ENCODE assay signal across 9 cellular contexts in the genomic region with DNA sequence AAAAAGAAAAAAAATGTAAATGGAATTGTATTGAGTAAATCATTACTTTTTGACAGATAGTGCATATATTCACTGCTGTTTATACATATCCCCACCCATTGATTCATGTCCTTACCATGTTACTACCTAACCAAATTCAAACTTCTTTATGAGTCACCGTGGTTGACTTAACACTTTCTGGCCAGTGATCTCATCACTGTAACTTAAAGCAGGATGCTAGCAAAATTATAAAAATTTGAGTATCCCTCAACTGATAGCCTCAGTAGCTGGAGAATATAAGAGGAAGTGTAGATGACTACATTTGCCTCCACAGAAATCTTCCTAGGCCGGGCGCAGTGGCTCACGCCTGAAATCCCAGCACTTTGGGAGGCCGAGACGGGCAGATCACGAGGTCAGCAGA. TPM values are rescaled to one million over a fixed set of nuclear protein-coding genes. Genes with fewer than 3 reads are reported as not detected.
DNase-seq lines count a peak whose midpoint lies in the region; ATAC-seq, FAIRE-seq and TF ChIP-seq lines count a peak whose summit lies in the region.
"Had no signal": no experiment of that assay in that cellular context is flagged by ENCODE, and none has a peak within 500 bp of the region (broad histone marks: within the 10 kb centered on the region; RNA-seq: fewer than 3 reads in every experiment).

No MANE protein-coding gene starts in this region.

- no peak overlapping the region for H3K9ac ChIP-seq in SK-N-SH

- peaks cover 36 to 58% of the 10 kb centered on the region in 2 experiments for H3K36me3 ChIP-seq in SK-N-SH (replicated peaks in 1 of 2; ENCODE audit: control insufficient read depth in 1 of 2, insufficient read depth in 2 of 2, low read length in 1 of 2)
- peaks cover 3 to 14% of the 10 kb centered on the region in 2 donors for H3K36me3 ChIP-seq in small intestine (ENCODE audit: control insufficient read depth in 2 of 2, insufficient read depth in 2 of 2, low read length in 2 of 2)

- H3K79me2 ChIP-seq in SK-N-SH (ENCODE audit: insufficient read depth), result peaks cover 80% of the 10 kb centered on the region

- TF ChIP-seq CTCF in SK-N-SH (IDR thresholded peaks at IDR 0.05), result no peak
- TF ChIP-seq CTCF in foreskin fibroblast (IDR thresholded peaks at IDR 0.05; ENCODE audit: low read depth, low read length), result no peak

- peaks cover 28% of the 10 kb centered on the region for H3F3A ChIP-seq in SK-N-SH (replicated peaks; ENCODE audit: insufficient read depth)

- H3K4me1 ChIP-seq in SK-N-SH (ENCODE audit: control insufficient read depth in 1 of 2, insufficient read depth in 2 of 2, low read depth in 1 of 2, low read length in 1 of 2) (peaks cover 5 to 6% of the 10 kb centered on the region in 2 experiments; a peak in 2 of 4 replicates), small intestine (ENCODE audit: control insufficient read depth in 2 of 2, insufficient read depth in 1 of 2, low read depth in 1 of 2, low read length in 1 of 2) (no peaks in the 10 kb centered on the region)

- CTCF ChIA-PET in SK-N-SH (lab: Yijun Ruan, JAX), result interaction anchor here (0.6 kb wide), 1 partner anchor 426 kb away, joined by 3 read pairs; no protein-coding TSS in a partner anchor

- peak; percentile 87 for ATAC-seq in HG02678 (IDR thresholded peaks at IDR 0.05; ENCODE audit: unreplicated experiment)
- ATAC-seq in HG03108 (IDR thresholded peaks at IDR 0.05; ENCODE audit: unreplicated experiment), result no peak

- no peak for FAIRE-seq in GM12891 (lab: Jason Lieb, UNC)
- no peak for FAIRE-seq in small intestine (lab: Jason Lieb, UNC)

- H3K27ac ChIP-seq in SK-N-SH (ENCODE audit: low read depth in 2 of 2, low read length in 1 of 2), result peak overlapping the region in 1 of 2 experiments; percentile 56; a peak in 2 of 4 replicates
- H3K27ac ChIP-seq in small intestine (ENCODE audit: low read depth in 1 of 2, low read length in 1 of 2), result no peak overlapping the region
- H3K27ac ChIP-seq: PC-9 had no signal

- peak overlapping the region; percentile 18; the same call in 1 of the 2 replicates for H3K4me2 ChIP-seq in SK-N-SH
- H3K4me2 ChIP-seq: PC-9 had no signal

- no peak for TF ChIP-seq RAD21 in SK-N-SH (IDR thresholded peaks at IDR 0.05; ENCODE audit: low read length)

- TF ChIP-seq EP300 in SK-N-SH (IDR thresholded peaks at IDR 0.05; ENCODE audit: borderline replicate concordance in 1 of 2, low read depth in 1 of 2, low read length in 1 of 2), result no peak

- DNase-seq in GM12891 (ENCODE audit: insufficient read length, low spot score) (no peak), SK-N-SH (no peak), foreskin fibroblast (peak; percentile 72 to 86), small intestine (no peak), NCI-H748 (lab: John Stamatoyannopoulos, UW; ENCODE audit: unreplicated experiment) (no peak), HuH-7 (ENCODE audit: low spot score) (no peak)

- H3K27me3 ChIP-seq in SK-N-SH (ENCODE audit: insufficient read depth), result no peaks in the 10 kb centered on the region
- no peaks in the 10 kb centered on the region for H3K27me3 ChIP-seq in small intestine (ENCODE audit: control insufficient read depth in 2 of 2, insufficient read depth in 2 of 2, low read length in 2 of 2)

- peaks cover 24% of the 10 kb centered on the region; the same call in 1 of the 2 replicates for H4K20me1 ChIP-seq in SK-N-SH (ENCODE audit: insufficient read depth)

- H3K4me3 ChIP-seq in SK-N-SH (ENCODE audit: low read depth in 2 of 2, low read length in 1 of 2) (no peak overlapping the region), foreskin fibroblast (ENCODE audit: low read depth in 1 of 2, low read length in 2 of 2) (no peak overlapping the region), small intestine (ENCODE audit: low read depth in 1 of 2, low read length in 2 of 2) (no peak overlapping the region)
- H3K4me3 ChIP-seq: PC-9 had no signal

- WGBS in SK-N-SH (ENCODE audit: low lambda C conversion rate), result 75% methylated on average over 7 of the region's 7 CpGs
- 87 to 93% (median 92%) methylated on average over 7 of the region's 7 CpGs for WGBS in small intestine, 3 donors

- H3K9me2 ChIP-seq in SK-N-SH, result no peaks in the 10 kb centered on the region

- H2AFZ ChIP-seq in SK-N-SH (ENCODE audit: low read depth), result no peak overlapping the region
- H2AFZ ChIP-seq: PC-9 had no signal

- no peaks in the 10 kb centered on the region for H3K9me3 ChIP-seq in SK-N-SH
- H3K9me3 ChIP-seq in small intestine (ENCODE audit: control insufficient read depth, low read depth), result no peaks in the 10 kb centered on the region

- POLR2A ChIA-PET in SK-N-SH (lab: Yijun Ruan, JAX), result no interaction called here

- TF ChIP-seq POLR2A in GM12891 (IDR thresholded peaks at IDR 0.05; ENCODE audit: low read depth, low read length), result no peak

TF ChIP-seq in GM12891, 5 proteins besides CTCF, POLR2A, EP300 and RAD21:
- TF ChIP-seq SPI1 (IDR thresholded peaks at IDR 0.05; ENCODE audit: low read depth, low read length) (peak; percentile 56), POLR2AphosphoS5 (IDR thresholded peaks at IDR 0.05; ENCODE audit: low read depth, low read length) (no peak)

TF ChIP-seq in SK-N-SH, 30 proteins besides CTCF, POLR2A, EP300 and RAD21:
- no peak for TF ChIP-seq GABPA (IDR thresholded peaks at IDR 0.05; ENCODE audit: low read depth)
- TF ChIP-seq FOSL2 (IDR thresholded peaks at IDR 0.05; ENCODE audit: borderline replicate concordance, low read depth), result peak; percentile 69; the same call in 1 of the 2 replicates
- TF ChIP-seq JUND (IDR thresholded peaks at IDR 0.05), result peak; percentile 53
- no peak for TF ChIP-seq EZH2phosphoT487 (IDR thresholded peaks at IDR 0.05; ENCODE audit: borderline replicate concordance, low read depth)
- TF ChIP-seq YY1 (IDR thresholded peaks at IDR 0.05; ENCODE audit: low read depth), result no peak
- TF ChIP-seq, protein P1, sequence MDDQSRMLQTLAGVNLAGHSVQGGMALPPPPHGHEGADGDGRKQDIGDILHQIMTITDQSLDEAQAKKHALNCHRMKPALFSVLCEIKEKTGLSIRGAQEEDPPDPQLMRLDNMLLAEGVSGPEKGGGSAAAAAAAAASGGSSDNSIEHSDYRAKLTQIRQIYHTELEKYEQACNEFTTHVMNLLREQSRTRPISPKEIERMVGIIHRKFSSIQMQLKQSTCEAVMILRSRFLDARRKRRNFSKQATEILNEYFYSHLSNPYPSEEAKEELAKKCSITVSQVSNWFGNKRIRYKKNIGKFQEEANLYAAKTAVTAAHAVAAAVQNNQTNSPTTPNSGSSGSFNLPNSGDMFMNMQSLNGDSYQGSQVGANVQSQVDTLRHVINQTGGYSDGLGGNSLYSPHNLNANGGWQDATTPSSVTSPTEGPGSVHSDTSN (IDR thresholded peaks at IDR 0.05), result no peak; the same call in 1 of the 2 replicates
- TF ChIP-seq TCF12 (IDR thresholded peaks at IDR 0.05), result peak; percentile 12; the same call in 1 of the 2 replicates
TF ChIP-seq in SK-N-SH: peak in this region for 3.

RNA-seq across cellular contexts. Expression of a gene that starts 13.4 kb away (rescaled TPM):
- polyA plus RNA-seq in GM12891 (2012; ENCODE audit: low read depth, missing spikeins), result 43.9 TPM
- polyA plus RNA-seq in SK-N-SH (2012; rRNA removed) (36.8 and 40.8 TPM in 2 replicates), small intestine (10 to 100 TPM; 11.4 to 22.7 (median 12.4) TPM)
- polyA plus RNA-seq in SK-N-SH (2012; cell fraction: cytosol; rRNA removed), result 34.9 and 36.3 TPM in 2 replicates
- polyA plus RNA-seq in SK-N-SH (2012; cell fraction: nucleus; rRNA removed), result 48.5 and 60.1 TPM in 2 replicates

RNA-seq across cellular contexts. Expression of a gene that starts 13.9 kb away (rescaled TPM):
- polyA plus RNA-seq in GM12891 (2012; ENCODE audit: low read depth, missing spikeins), result 3.8 TPM
- 0.95 and 1.4 TPM in 2 replicates for polyA plus RNA-seq in SK-N-SH (2012; rRNA removed)
- polyA plus RNA-seq in SK-N-SH (2012; cell fraction: cytosol; rRNA removed), result 1.2 and 1.5 TPM in 2 replicates
- 1.2 and 2.4 TPM in 2 replicates for polyA plus RNA-seq in SK-N-SH (2012; cell fraction: nucleus; rRNA removed)
- polyA plus RNA-seq in small intestine, result 1 to 10 TPM; 2.0 to 2.5 (median 2.2) TPM

RNA-seq across cellular contexts. Expression of a gene that starts 25.6 kb away (rescaled TPM):
- polyA plus RNA-seq in GM12891 (2012; ENCODE audit: low read depth, missing spikeins), result 0.60 TPM
- polyA plus RNA-seq in SK-N-SH (2012; rRNA removed), result 8.5 and 11.0 TPM in 2 replicates
- polyA plus RNA-seq in SK-N-SH (2012; cell fraction: cytosol; rRNA removed), result 4.3 and 6.5 TPM in 2 replicates
- 41.2 and 45.8 TPM in 2 replicates for polyA plus RNA-seq in SK-N-SH (2012; cell fraction: nucleus; rRNA removed)
- polyA plus RNA-seq in small intestine, result 1 to 10 TPM in 1 of 3 donors, under 1 TPM in 1, not detected in 1; 0.97 to 1.4 TPM

Comparison
In these comparisons a context has a peak if more than half of its experiments do, and no peak if none do; other contexts are left out.
1. DNase-seq: peak in foreskin fibroblast (2 of 2); none in GM12891 (single experiment), SK-N-SH (single experiment), small intestine (single experiment), NCI-H748 (single experiment) and HuH-7 (single experiment).